9 cellular contexts compared by ENCODE assay signal in the genomic region with DNA sequence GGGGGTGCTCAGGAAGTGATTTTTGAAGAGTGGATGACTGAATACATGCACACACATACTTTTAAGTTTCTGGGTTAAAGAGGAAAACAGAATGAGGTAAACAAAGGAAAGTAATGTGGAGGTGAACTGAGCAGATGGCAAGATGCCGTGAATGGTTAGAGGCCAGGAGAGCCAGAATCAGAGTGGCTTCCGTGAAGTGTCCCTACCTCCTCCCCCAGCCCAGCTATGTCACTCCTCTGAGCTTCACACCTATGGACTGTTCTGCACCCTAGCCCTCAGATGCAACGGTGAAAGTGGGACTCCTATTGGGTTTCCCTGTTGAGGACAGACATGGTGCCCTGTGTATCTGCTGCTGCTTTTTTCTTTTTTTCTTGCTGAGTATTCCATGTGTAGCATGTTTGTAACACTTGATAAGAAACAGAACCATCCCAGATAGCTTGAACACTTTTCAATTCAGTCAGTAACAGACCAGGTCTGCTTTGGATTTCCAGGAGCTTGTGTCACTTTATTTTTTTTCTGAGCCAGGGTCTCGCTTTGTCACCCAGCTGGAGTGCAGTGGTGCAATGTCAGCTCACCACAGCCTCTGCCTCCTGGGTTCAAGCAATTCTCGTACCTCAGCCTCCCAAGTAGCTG. TPM values are rescaled to one million over a fixed set of nuclear protein-coding genes. Genes with fewer than 3 reads are reported as not detected.
DNase-seq lines count a peak whose midpoint lies in the region; ATAC-seq and TF ChIP-seq lines count a peak whose summit lies in the region.
"Had no signal": no experiment of that assay in that cellular context is flagged by ENCODE, and none has a peak within 500 bp of the region (broad histone marks: within the 10 kb centered on the region; RNA-seq: fewer than 3 reads in every experiment).

No MANE protein-coding gene starts in this region.

- POLR2A ChIA-PET in activated CD4-positive, alpha-beta memory T cell treated with anti-CD3 and anti-CD28 coated beads for 36 hours (lab: Charles Lee): interaction anchor here (0.9 to 4.0 kb wide), 18 partner anchors 10 to 152 kb away, joined by 3 to 29 read pairs (median 6); a partner anchor contains a TSS
- POLR2A ChIA-PET in HEK293T (lab: Yijun Ruan, JAX): interaction anchor here (1.4 kb wide), 1 partner anchor 70 kb away, joined by 3 read pairs; a partner anchor contains a TSS

- CTCF ChIA-PET in activated CD4-positive, alpha-beta memory T cell treated with anti-CD3 and anti-CD28 coated beads for 36 hours (lab: Charles Lee): interaction anchor here (0.5 to 5.1 kb wide), 18 partner anchors 9 to 152 kb away, joined by 3 to 52 read pairs (median 6); a partner anchor contains a TSS
- CTCF ChIA-PET in HEK293T (lab: Yijun Ruan, JAX): interaction anchor here (0.7 kb wide), 1 partner anchor 10 kb away, joined by 3 read pairs; no protein-coding TSS in a partner anchor

- intact Hi-C loops in activated CD4-positive, alpha-beta memory T cell treated with anti-CD3 and anti-CD28 coated beads for 36 hours (cut with micrococcal nuclease): loop anchor here (2.0 to 5.0 kb wide), 2 partner anchors 58 to 150 kb away; no protein-coding TSS in a partner anchor

- no peak for TF ChIP-seq CTCF in progenitor cell of endocrine pancreas (IDR thresholded peaks at IDR 0.05; ENCODE audit: unreplicated experiment)

- no peaks in the 10 kb centered on the region for H3K9me3 Mint-ChIP-seq in activated CD4-positive, alpha-beta memory T cell treated with anti-CD3 and anti-CD28 coated beads for 36 hours
- no peaks in the 10 kb centered on the region for H3K9me3 Mint-ChIP-seq in progenitor cell of endocrine pancreas (ENCODE audit: low read depth)

- H3K27ac Mint-ChIP-seq in activated CD4-positive, alpha-beta memory T cell treated with anti-CD3 and anti-CD28 coated beads for 36 hours: peak overlapping the region; percentile 88
- peak overlapping the region; percentile 76 for H3K27ac Mint-ChIP-seq in progenitor cell of endocrine pancreas

- no peaks in the 10 kb centered on the region for H3K27me3 Mint-ChIP-seq in activated CD4-positive, alpha-beta memory T cell treated with anti-CD3 and anti-CD28 coated beads for 36 hours
- H3K27me3 Mint-ChIP-seq in progenitor cell of endocrine pancreas: no peaks in the 10 kb centered on the region

- H3K4me1 Mint-ChIP-seq in activated CD4-positive, alpha-beta memory T cell treated with anti-CD3 and anti-CD28 coated beads for 36 hours (ENCODE audit: low read depth): peaks cover 79% of the 10 kb centered on the region
- H3K4me1 Mint-ChIP-seq in progenitor cell of endocrine pancreas (ENCODE audit: low read depth): peaks cover 36% of the 10 kb centered on the region

- no peak for DNase-seq in activated CD4-positive, alpha-beta memory T cell treated with anti-CD3 and anti-CD28 coated beads for 36 hours
- DNase-seq in progenitor cell of endocrine pancreas (ENCODE audit: low spot score, unreplicated experiment) (no peak), NCI-H1092 (lab: John Stamatoyannopoulos, UW) (no peak), HEK293T (ENCODE audit: extremely low spot score) (no peak), DMS153 treated with DMSO at 0.1 percent for 48 hours (lab: John Stamatoyannopoulos, UW; ENCODE audit: unreplicated experiment) (no peak)
- DNase-seq: NCI-H146 had no signal

- TF ChIP-seq POLR2A in GM18505 (IDR thresholded peaks at IDR 0.05; ENCODE audit: borderline replicate concordance, extremely low read depth, insufficient read depth, insufficient read length): no peak

- ATAC-seq in GM18909 (IDR thresholded peaks at IDR 0.05; ENCODE audit: poor library complexity, unreplicated experiment) (peak; percentile 17), HG02798 (IDR thresholded peaks at IDR 0.05; ENCODE audit: poor library complexity, unreplicated experiment) (peak; percentile 18), GM18505 (IDR thresholded peaks at IDR 0.05; ENCODE audit: unreplicated experiment) (no peak)

- peaks cover 51% of the 10 kb centered on the region for H3K36me3 Mint-ChIP-seq in activated CD4-positive, alpha-beta memory T cell treated with anti-CD3 and anti-CD28 coated beads for 36 hours
- peaks cover 11% of the 10 kb centered on the region for H3K36me3 Mint-ChIP-seq in progenitor cell of endocrine pancreas (ENCODE audit: insufficient read depth)

- H3K4me3 Mint-ChIP-seq in activated CD4-positive, alpha-beta memory T cell treated with anti-CD3 and anti-CD28 coated beads for 36 hours: peak overlapping the region; percentile 27
- H3K4me3 Mint-ChIP-seq in progenitor cell of endocrine pancreas (ENCODE audit: low read depth): no peak overlapping the region

TF ChIP-seq in HEK293T, 16 proteins besides CTCF, POLR2A, EP300 and RAD21:
- TF ChIP-seq L3MBTL2 (conservative IDR thresholded peaks at IDR 0.05) (no peak), NFRKB (IDR thresholded peaks at IDR 0.05) (no peak), ZNF384 (IDR thresholded peaks at IDR 0.05) (no peak), HDGF (IDR thresholded peaks at IDR 0.05; ENCODE audit: borderline replicate concordance) (no peak), BHLHE40 (IDR thresholded peaks at IDR 0.05; ENCODE audit: borderline replicate concordance) (no peak), TARDBP (IDR thresholded peaks at IDR 0.05) (no peak)
- TF ChIP-seq, protein P1, sequence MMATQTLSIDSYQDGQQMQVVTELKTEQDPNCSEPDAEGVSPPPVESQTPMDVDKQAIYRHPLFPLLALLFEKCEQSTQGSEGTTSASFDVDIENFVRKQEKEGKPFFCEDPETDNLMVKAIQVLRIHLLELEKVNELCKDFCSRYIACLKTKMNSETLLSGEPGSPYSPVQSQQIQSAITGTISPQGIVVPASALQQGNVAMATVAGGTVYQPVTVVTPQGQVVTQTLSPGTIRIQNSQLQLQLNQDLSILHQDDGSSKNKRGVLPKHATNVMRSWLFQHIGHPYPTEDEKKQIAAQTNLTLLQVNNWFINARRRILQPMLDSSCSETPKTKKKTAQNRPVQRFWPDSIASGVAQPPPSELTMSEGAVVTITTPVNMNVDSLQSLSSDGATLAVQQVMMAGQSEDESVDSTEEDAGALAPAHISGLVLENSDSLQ (IDR thresholded peaks at IDR 0.05): no peak

RNA-seq across cellular contexts. Expression of a gene that starts 43.9 kb away (rescaled TPM):
- 10 to 100 TPM; 13.8 to 14.6 TPM for total RNA-seq in activated CD4-positive, alpha-beta memory T cell treated with anti-CD3 and anti-CD28 coated beads for 36 hours
- total RNA-seq in progenitor cell of endocrine pancreas: 18.3 and 23.5 TPM in 2 replicates

RNA-seq across cellular contexts. Expression of a gene that starts 56.5 kb away (rescaled TPM):
- total RNA-seq in activated CD4-positive, alpha-beta memory T cell treated with anti-CD3 and anti-CD28 coated beads for 36 hours: 100 to 1,000 TPM; 154 to 157 TPM
- total RNA-seq in progenitor cell of endocrine pancreas: 172 and 173 TPM in 2 replicates
